27 cellular contexts compared by ENCODE assay signal in the genomic region with DNA sequence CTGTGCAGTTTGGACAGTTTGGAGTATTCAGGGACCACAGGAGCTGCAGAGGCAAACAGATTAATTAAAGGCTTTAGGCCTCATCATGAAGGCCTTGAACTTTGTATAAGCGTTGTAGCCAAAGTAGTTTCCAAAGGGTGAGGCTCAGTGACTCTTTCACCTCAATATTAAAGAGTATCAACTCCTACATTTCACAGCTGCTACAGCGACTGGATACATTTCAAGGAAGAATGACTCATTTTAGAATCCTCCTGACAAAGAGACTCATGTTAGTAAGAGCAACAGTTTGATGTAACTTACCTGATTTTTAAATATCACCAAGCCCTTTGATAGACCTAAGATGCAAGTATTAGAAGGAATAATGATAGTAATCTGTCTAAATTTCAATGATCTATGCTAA.
DNase-seq lines count a peak whose midpoint lies in the region; ATAC-seq, FAIRE-seq and TF ChIP-seq lines count a peak whose summit lies in the region.
"Had no signal": no experiment of that assay in that cellular context is flagged by ENCODE, and none has a peak within 500 bp of the region (broad histone marks: within the 10 kb centered on the region; RNA-seq: fewer than 3 reads in every experiment).

No MANE protein-coding gene starts in this region.

- H3K4me2 ChIP-seq in osteoblast (ENCODE audit: insufficient read depth, low read length), result no peak overlapping the region

- ATAC-seq in HG02678 (IDR thresholded peaks at IDR 0.05; ENCODE audit: unreplicated experiment) (no peak), GM18520 (IDR thresholded peaks at IDR 0.05; ENCODE audit: unreplicated experiment) (no peak)
- ATAC-seq: lower lobe of right lung, Panc1, T-helper 17 cell had no signal

- no peaks in the 10 kb centered on the region for H3K27me3 ChIP-seq in osteoblast (ENCODE audit: insufficient read depth, low read length)
- H3K27me3 ChIP-seq: brain microvascular endothelial cell, SJSA1, testis had no signal

- no peak overlapping the region for H2AFZ ChIP-seq in osteoblast (ENCODE audit: low read length)

- no peak for TF ChIP-seq POLR2A in H54 (IDR thresholded peaks at IDR 0.05; ENCODE audit: low read depth, low read length)
- no peak for TF ChIP-seq POLR2A in GM12892 (IDR thresholded peaks at IDR 0.05; ENCODE audit: low read depth, low read length)

- H3K79me2 ChIP-seq in osteoblast (ENCODE audit: insufficient read depth, low read length), result no peaks in the 10 kb centered on the region

- FAIRE-seq in H54 (lab: Jason Lieb, UNC), result peak; percentile 38
- no peak for FAIRE-seq in GM12892 (lab: Jason Lieb, UNC)
- FAIRE-seq: endometrium had no signal

- H3K4me1 ChIP-seq in osteoblast (ENCODE audit: insufficient read depth, low read length), result no peaks in the 10 kb centered on the region
- H3K4me1 ChIP-seq: lower lobe of right lung, SJSA1 had no signal

- no peak overlapping the region for H3K27ac ChIP-seq in osteoblast (ENCODE audit: low read depth, low read length)
- H3K27ac ChIP-seq: brain microvascular endothelial cell, coronary artery, lower lobe of right lung, SJSA1, testis had no signal

- DNase-seq in H54 (ENCODE audit: insufficient read length, low spot score) (no peak), RPMI7951 (ENCODE audit: low read depth) (peak; percentile 59), fibroblast of mammary gland (ENCODE audit: low read depth) (peak; percentile 56), osteoblast (ENCODE audit: insufficient read length, low spot score, missing footprints) (peak; percentile 13), GM12892 (ENCODE audit: insufficient read length) (no peak)
- DNase-seq: activated CD4-positive, alpha-beta T cell treated with anti-CD3 and anti-CD28 coated beads, Interleukin-2, amount 10 ng/mL, durations not matched to agents 24 days and 14 days; activated CD8-positive, alpha-beta memory T cell treated with anti-CD3 and anti-CD28 coated beads, Interleukin-2, amount 50 U/mL, for 4 hours; brain microvascular endothelial cell; CD4-positive, alpha-beta memory T cell; foreskin melanocyte; hippocampal formation; islet precursor cell; Kasumi-1; lower lobe of right lung; NCI-H1105 treated with DMSO at 0.1 percent for 48 hours; NCI-H2081 treated with DMSO at 0.1 percent for 48 hours; NCI-H510A; stimulated activated CD4-positive, alpha-beta T cell treated with anti-CD3 and anti-CD28 coated beads, Interleukin-2, amount 100 ng/mL, for 48 hours; stimulated activated naive CD4-positive, alpha-beta T cell; T-helper 17 cell; testis had no signal

- H3K9me3 ChIP-seq in osteoblast (ENCODE audit: low read depth, low read length), result no peaks in the 10 kb centered on the region
- H3K9me3 ChIP-seq: SJSA1, testis had no signal

- H3K36me3 ChIP-seq in osteoblast (ENCODE audit: insufficient read depth, low read length), result no peaks in the 10 kb centered on the region
- H3K36me3 ChIP-seq: brain microvascular endothelial cell, lower lobe of right lung, SJSA1 had no signal

- no peaks in the 10 kb centered on the region for H4K20me1 ChIP-seq in osteoblast (ENCODE audit: insufficient read depth, low read length)

- H3K4me3 ChIP-seq in fibroblast of mammary gland (ENCODE audit: control insufficient read depth, low read depth, low read length) (no peak overlapping the region), osteoblast (ENCODE audit: insufficient read depth, low read length) (no peak overlapping the region)
- H3K4me3 ChIP-seq: coronary artery, lower lobe of right lung, SJSA1 had no signal

- no peak for TF ChIP-seq CTCF in fibroblast of mammary gland (conservative IDR thresholded peaks at IDR 0.05; ENCODE audit: control insufficient read depth, insufficient read depth, low read depth, low read length)
- TF ChIP-seq CTCF in osteoblast (IDR thresholded peaks at IDR 0.05; ENCODE audit: extremely low read depth, low read depth, low read length), result no peak

Comparison
In these comparisons a context has a peak if more than half of its experiments do, and no peak if none do; other contexts are left out.
1. DNase-seq: peak in RPMI7951 (single experiment), fibroblast of mammary gland (single experiment) and osteoblast (single experiment); none in H54 (single experiment) and GM12892 (single experiment).